ENCODE assay signal across 24 cellular contexts in the genomic region with DNA sequence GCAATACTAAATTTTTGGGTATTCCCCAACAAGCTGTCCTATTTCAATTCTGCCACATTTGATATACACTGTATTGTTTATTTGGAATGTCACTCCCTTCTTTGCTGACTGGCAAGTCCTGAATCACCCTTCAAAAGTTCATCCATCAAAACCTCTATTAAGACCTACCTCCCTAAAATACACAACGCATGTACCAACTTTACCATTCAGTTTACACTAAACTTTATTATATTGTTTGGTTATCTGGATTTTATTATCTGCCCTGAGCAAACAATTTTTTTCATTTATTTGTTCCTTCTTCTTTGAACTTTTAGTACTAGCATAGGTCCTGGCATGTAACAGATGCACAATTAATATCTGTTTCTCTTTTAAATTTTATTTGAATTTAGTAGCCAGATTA.
"Had no signal": no experiment of that assay in that cellular context is flagged by ENCODE, and none has a peak within 500 bp of the region (broad histone marks: within the 10 kb centered on the region; RNA-seq: fewer than 3 reads in every experiment).

No MANE protein-coding gene starts in this region.

- H3K9me3 Mint-ChIP-seq: T-helper 1 cell treated with Interleukin-12 subunit alpha and Interleukin-12 subunit beta and Interleukin-4 antibody, amounts not matched to agents 30 μg/mL and 1 μg/mL, for 36 hours had no signal

- H3K9me3 ChIP-seq: SJSA1 had no signal

- H3K36me3 ChIP-seq: MG63, SJSA1 had no signal

- H3K36me3 Mint-ChIP-seq: T-cell had no signal

- DNase-seq: IMR-90, Kasumi-1, KG1, MG63, NCI-H1092, NCI-H1105 treated with DMSO at 0.1 percent for 48 hours, NCI-H1417 treated with DMSO at 0.1 percent for 48 hours, NCI-H146, NCI-H1694 treated with DMSO at 0.1 percent for 48 hours, NCI-H1930, NCI-H2107, NCI-H2227 treated with DMSO at 0.1 percent for 48 hours, NCI-H524 treated with DMSO at 0.1 percent for 48 hours, NCI-H69, NCI-H774, OCI-M1, Right ventricle myocardium superior, RPMI8226, SIG-M5, SW 1271, T-cell had no signal

- H3K27ac Mint-ChIP-seq: T-cell; T-helper 1 cell treated with Interleukin-12 subunit alpha and Interleukin-12 subunit beta and Interleukin-4 antibody, amounts not matched to agents 30 μg/mL and 1 μg/mL, for 36 hours had no signal

- H3K4me1 ChIP-seq: SJSA1 had no signal

- H3K4me1 Mint-ChIP-seq: T-cell had no signal

- H3K27me3 Mint-ChIP-seq: T-cell had no signal

- H3K4me3 ChIP-seq: MG63, SJSA1, SK-N-MC had no signal

- H3K27ac ChIP-seq: SJSA1, SK-N-MC had no signal

- H3K4me3 Mint-ChIP-seq: T-cell; T-helper 1 cell treated with Interleukin-12 subunit alpha and Interleukin-12 subunit beta and Interleukin-4 antibody, amounts not matched to agents 30 μg/mL and 1 μg/mL, for 36 hours had no signal
